In the genomic region with DNA sequence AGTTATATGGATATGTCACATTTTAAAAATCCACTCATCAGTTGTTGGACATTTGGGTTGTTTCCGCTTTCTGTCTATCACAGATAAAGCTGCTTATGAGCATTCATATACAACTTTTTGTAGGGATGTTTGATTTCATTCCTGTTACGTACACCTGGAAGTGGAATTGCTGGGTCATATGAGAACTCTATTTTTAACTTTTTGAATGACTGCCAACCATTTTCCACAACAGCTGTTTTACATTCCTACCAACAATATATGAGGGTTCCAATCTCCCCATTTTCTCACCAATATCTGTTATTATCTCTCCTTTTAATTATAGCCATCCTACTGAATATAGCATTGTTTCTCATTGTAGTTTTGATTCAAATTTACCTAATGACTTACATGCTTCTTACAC, we compare ENCODE assay signal across 19 cellular contexts.
"Had no signal": no experiment of that assay in that cellular context is flagged by ENCODE, and none has a peak within 500 bp of the region (broad histone marks: within the 10 kb centered on the region; RNA-seq: fewer than 3 reads in every experiment).

No MANE protein-coding gene starts in this region.

- FAIRE-seq: pancreas had no signal

- H3K36me3 ChIP-seq: pancreas, thoracic aorta had no signal

- DNase-seq: activated B cell treated with CpG ODN at 0.5 μM for 24 hours; activated CD4-positive, alpha-beta memory T cell treated with anti-CD3 and anti-CD28 coated beads for 36 hours; activated CD4-positive, alpha-beta T cell treated with anti-CD3 and anti-CD28 coated beads for 4 hours; activated gamma-delta T cell treated with Interleukin-2 at 50 U/mL for 16 hours; activated naive CD8-positive, alpha-beta T cell treated with anti-CD3 and anti-CD28 coated beads for 36 hours; activated T-cell treated with anti-CD3 and anti-CD28 coated beads for 4 hours; amniotic stem cell; body of pancreas; cortex of kidney; effector CD8-positive, alpha-beta T cell; pancreas; sigmoid colon; spleen; stimulated activated CD4-positive, alpha-beta T cell treated with anti-CD3 and anti-CD28 coated beads, Interleukin-4, amount 100 ng/mL, for 4 hours; T-helper 9 cell; upper lobe of left lung had no signal

- H3K27ac ChIP-seq: body of pancreas, esophagus muscularis mucosa, neutrophil, pancreas, sigmoid colon, spleen, thoracic aorta, upper lobe of left lung had no signal

- H3K4me1 ChIP-seq: body of pancreas, esophagus muscularis mucosa, pancreas, sigmoid colon, spleen, upper lobe of left lung had no signal

- H3K9me3 ChIP-seq: body of pancreas, esophagus muscularis mucosa, neutrophil, pancreas, sigmoid colon, spleen, thoracic aorta, upper lobe of left lung had no signal

- H3K4me3 ChIP-seq: body of pancreas, esophagus muscularis mucosa, pancreas, sigmoid colon, spleen, thoracic aorta, upper lobe of left lung had no signal

- H3K27me3 ChIP-seq: body of pancreas, esophagus muscularis mucosa, neutrophil, pancreas, sigmoid colon, spleen, upper lobe of left lung had no signal
